In genomic region chr3:124263168-124263567, GRCh38 we compare ENCODE assay signal across 1 cellular context.
TF ChIP-seq lines count a peak whose summit lies in the region.

No MANE protein-coding gene starts in this region.

TF ChIP-seq in K562, 482 proteins besides CTCF, POLR2A, EP300 and RAD21 (continued from another document):
- TF ChIP-seq ZMIZ1 (IDR thresholded peaks at IDR 0.05; ENCODE audit: low read depth in 2 of 2, low read length in 2 of 2) (no peak), FOS (IDR thresholded peaks at IDR 0.05; ENCODE audit: extremely low read depth, insufficient read length) (no peak), ZNF644 (tag; IDR thresholded peaks at IDR 0.05; ENCODE audit: low read depth) (no peak), ZBTB49 (CRISPR knock-in tag; IDR thresholded peaks at IDR 0.05; ENCODE audit: borderline replicate concordance) (no peak), ZNF212 (CRISPR knock-in tag; IDR thresholded peaks at IDR 0.05) (no peak), CREB3 (tag; conservative IDR thresholded peaks at IDR 0.05; ENCODE audit: low read depth) (no peak), PATZ1 (CRISPR knock-in tag; IDR thresholded peaks at IDR 0.05; ENCODE audit: borderline replicate concordance) (no peak)
